ENCODE assay signal across 1 cellular context in genomic region chr16:30139895-30140481, GRCh38.
TF ChIP-seq lines count a peak whose summit lies in the region.

No MANE protein-coding gene starts in this region.

TF ChIP-seq in HepG2, 621 proteins besides CTCF, POLR2A, EP300 and RAD21 (continued from another document and continues in another):
- TF ChIP-seq TRIM22 (IDR thresholded peaks at IDR 0.05) (no peak), ZFP36L2 (CRISPR knock-in tag; IDR thresholded peaks at IDR 0.05) (no peak), NR3C1 (CRISPR knock-in tag; IDR thresholded peaks at IDR 0.05) (no peak), ZNF775 (CRISPR knock-in tag; IDR thresholded peaks at IDR 0.05; ENCODE audit: borderline replicate concordance) (no peak), NFKBIZ (CRISPR knock-in tag; IDR thresholded peaks at IDR 0.05) (peak; percentile 89), ELF4 (CRISPR knock-in tag; IDR thresholded peaks at IDR 0.05; ENCODE audit: borderline replicate concordance) (peak; percentile 80; the same call in 1 of the 2 replicates), ZNF484 (CRISPR knock-in tag; IDR thresholded peaks at IDR 0.05; ENCODE audit: borderline replicate concordance, low read depth) (no peak), ZHX1 (CRISPR knock-in tag; IDR thresholded peaks at IDR 0.05; ENCODE audit: low read depth) (peak; percentile 38; the same call in 1 of the 2 replicates), HNRNPK (IDR thresholded peaks at IDR 0.05; ENCODE audit: low read depth, low read length, poor library complexity, severe bottlenecking) (no peak), SAFB2 (CRISPR knock-in tag; IDR thresholded peaks at IDR 0.05; ENCODE audit: borderline replicate concordance, low read depth) (no peak; the same call in 1 of the 2 replicates), SIX4 (CRISPR knock-in tag; IDR thresholded peaks at IDR 0.05) (peak; percentile 82), ZFP90 (CRISPR knock-in tag; IDR thresholded peaks at IDR 0.05; ENCODE audit: borderline replicate concordance) (no peak; the same call in 1 of the 2 replicates), HMG20A (CRISPR knock-in tag; IDR thresholded peaks at IDR 0.05; ENCODE audit: borderline replicate concordance) (peak; percentile 94), ZNF792 (CRISPR knock-in tag; IDR thresholded peaks at IDR 0.05) (peak; percentile 95), ZNF33B (CRISPR knock-in tag; IDR thresholded peaks at IDR 0.05) (no peak), PHF8 (CRISPR knock-in tag; IDR thresholded peaks at IDR 0.05) (no peak), RBAK (CRISPR knock-in tag; IDR thresholded peaks at IDR 0.05) (no peak), PLRG1 (conservative IDR thresholded peaks at IDR 0.05) (no peak), ATF3 (CRISPR knock-in tag; IDR thresholded peaks at IDR 0.05) (no peak), ZNF225 (CRISPR knock-in tag; IDR thresholded peaks at IDR 0.05) (no peak), CREM (IDR thresholded peaks at IDR 0.05) (peak; percentile 85; the same call in 1 of the 2 replicates), CREM (CRISPR knock-in tag; IDR thresholded peaks at IDR 0.05) (no peak), PBX2 (CRISPR knock-in tag; IDR thresholded peaks at IDR 0.05) (no peak), ZNF513 (CRISPR knock-in tag; conservative IDR thresholded peaks at IDR 0.05) (no peak), ATF5 (CRISPR knock-in tag; IDR thresholded peaks at IDR 0.05; ENCODE audit: low read depth) (no peak), TCF7 (IDR thresholded peaks at IDR 0.05; ENCODE audit: low read depth) (peak; percentile 48), LBX2 (CRISPR knock-in tag; IDR thresholded peaks at IDR 0.05; ENCODE audit: borderline replicate concordance) (no peak), PHF21A (CRISPR knock-in tag; IDR thresholded peaks at IDR 0.05) (peak; percentile 96), ZNF124 (CRISPR knock-in tag; IDR thresholded peaks at IDR 0.05) (0 out of 2 replicates have a peak, but pooled peaks have one; percentile 36), MNT (IDR thresholded peaks at IDR 0.05) (peak; percentile 97), ZNF816 (CRISPR knock-in tag; IDR thresholded peaks at IDR 0.05; ENCODE audit: borderline replicate concordance) (peak; percentile 9; the same call in 1 of the 2 replicates), SATB2 (CRISPR knock-in tag; IDR thresholded peaks at IDR 0.05) (no peak), MEIS1 (CRISPR knock-in tag; IDR thresholded peaks at IDR 0.05; ENCODE audit: borderline replicate concordance) (peak; percentile 47; the same call in 1 of the 2 replicates), FOXA3 (CRISPR knock-in tag; IDR thresholded peaks at IDR 0.05) (peak; percentile 100), ZNF609 (CRISPR knock-in tag; IDR thresholded peaks at IDR 0.05; ENCODE audit: borderline replicate concordance) (peak; percentile 87), ONECUT2 (CRISPR knock-in tag; IDR thresholded peaks at IDR 0.05) (no peak; the same call in 1 of the 2 replicates), ZNF121 (CRISPR knock-in tag; IDR thresholded peaks at IDR 0.05) (no peak), SMARCC2 (IDR thresholded peaks at IDR 0.05) (no peak), ERF (CRISPR knock-in tag; IDR thresholded peaks at IDR 0.05) (peak; percentile 92)
